In the genomic region with DNA sequence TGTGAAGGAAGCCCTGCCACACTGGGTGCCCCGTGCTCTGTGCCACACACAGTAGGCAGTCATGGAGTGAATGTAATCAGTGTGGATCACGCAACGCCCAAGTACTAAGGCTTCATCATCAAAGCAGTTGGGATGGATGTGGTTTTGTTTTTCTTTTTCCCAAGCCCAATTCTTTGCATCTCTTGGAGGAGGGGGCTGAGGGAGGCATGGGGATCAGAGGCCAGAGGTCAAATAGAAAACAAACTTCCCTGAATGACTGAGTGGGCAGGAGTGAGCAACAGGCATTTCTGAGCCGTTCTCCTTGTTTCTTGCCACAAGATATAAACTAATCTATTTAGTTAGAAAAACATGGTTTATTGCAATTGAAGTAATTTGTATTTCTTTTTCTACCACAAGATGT, we compare ENCODE assay signal across 28 cellular contexts.
"Had no signal": no experiment of that assay in that cellular context is flagged by ENCODE, and none has a peak within 500 bp of the region (broad histone marks: within the 10 kb centered on the region; RNA-seq: fewer than 3 reads in every experiment).

No MANE protein-coding gene starts in this region.

- H3K4me3 Mint-ChIP-seq: immature natural killer cell; naive thymus-derived CD8-positive, alpha-beta T cell; stimulated activated memory B cell treated with anti-CD40 and anti-IgM and Interleukin-4, amounts not matched to agents 10 μg/mL and 1 μg/mL and 100 μg/mL, for 72 hours; stimulated activated naive CD8-positive, alpha-beta T cell treated with anti-CD3 and anti-CD28 coated beads, Interleukin-15, amount 100 ng/mL, for 72 hours had no signal

- H3K36me3 Mint-ChIP-seq: immature natural killer cell; naive thymus-derived CD8-positive, alpha-beta T cell; stimulated activated memory B cell treated with anti-CD40 and anti-IgM and Interleukin-4, amounts not matched to agents 10 μg/mL and 1 μg/mL and 100 μg/mL, for 72 hours had no signal

- DNase-seq: hypothalamus; immature natural killer cell; kidney; left colon; left lung; lower lobe of right lung; mammary epithelial cell; mesenchymal stem cell; naive thymus-derived CD8-positive, alpha-beta T cell; occipital lobe; ovary; retina; right cardiac atrium; sigmoid colon; small intestine; stimulated activated CD4-positive, alpha-beta T cell treated with anti-CD3 and anti-CD28 coated beads, Interleukin-1b, Interleukin-23, amount 100 ng/mL, for 48 hours; stimulated activated CD4-positive, alpha-beta T cell treated with anti-CD3 and anti-CD28 coated beads, Interleukin-2, amount 100 ng/mL, for 48 hours; stimulated activated CD4-positive, alpha-beta T cell treated with anti-CD3 and anti-CD28 coated beads, Interleukin-4, amount 100 ng/mL, for 4 hours; stimulated activated CD8-positive, alpha-beta memory T cell treated with anti-CD3 and anti-CD28 coated beads, Interleukin-4, amount 100 ng/mL, for 48 hours; stimulated activated naive CD4-positive, alpha-beta T cell treated with Interleukin-2 at 50 U/mL for 16 hours; stimulated activated naive CD8-positive, alpha-beta T cell treated with anti-CD3 and anti-CD28 coated beads, Interleukin-15, amount 100 ng/mL, for 72 hours; substantia nigra; upper lobe of left lung had no signal

- ATAC-seq: left colon; left lung; lower lobe of right lung; naive thymus-derived CD8-positive, alpha-beta T cell; right cardiac atrium; stimulated activated memory B cell treated with anti-CD40 and anti-IgM and Interleukin-4, amounts not matched to agents 10 μg/mL and 1 μg/mL and 100 μg/mL, for 72 hours; stimulated activated naive CD8-positive, alpha-beta T cell treated with anti-CD3 and anti-CD28 coated beads, Interleukin-15, amount 100 ng/mL, for 72 hours had no signal

- H3K4me3 ChIP-seq: left lung, lower lobe of right lung, ovary, prostate gland, sigmoid colon, tibial nerve, upper lobe of left lung, vagina had no signal

- H3K36me3 ChIP-seq: left lung, lower lobe of right lung, neutrophil, ovary, prostate gland, sigmoid colon, tibial nerve, upper lobe of left lung, vagina had no signal

- H3K27me3 ChIP-seq: left lung, ovary, sigmoid colon, tibial nerve, upper lobe of left lung, vagina had no signal

- H3K9me3 ChIP-seq: left lung, lower lobe of right lung, neutrophil, ovary, prostate gland, sigmoid colon, tibial nerve, upper lobe of left lung, vagina had no signal

- H3K9me3 Mint-ChIP-seq: immature natural killer cell; naive thymus-derived CD8-positive, alpha-beta T cell; stimulated activated naive CD8-positive, alpha-beta T cell treated with anti-CD3 and anti-CD28 coated beads, Interleukin-15, amount 100 ng/mL, for 72 hours had no signal

- H3K27ac Mint-ChIP-seq: immature natural killer cell; naive thymus-derived CD8-positive, alpha-beta T cell; stimulated activated memory B cell treated with anti-CD40 and anti-IgM and Interleukin-4, amounts not matched to agents 10 μg/mL and 1 μg/mL and 100 μg/mL, for 72 hours; stimulated activated naive CD8-positive, alpha-beta T cell treated with anti-CD3 and anti-CD28 coated beads, Interleukin-15, amount 100 ng/mL, for 72 hours had no signal

- H3K27ac ChIP-seq: left lung, lower lobe of right lung, neutrophil, ovary, prostate gland, sigmoid colon, tibial nerve, upper lobe of left lung, vagina had no signal

- H3K4me1 Mint-ChIP-seq: immature natural killer cell; stimulated activated memory B cell treated with anti-CD40 and anti-IgM and Interleukin-4, amounts not matched to agents 10 μg/mL and 1 μg/mL and 100 μg/mL, for 72 hours; stimulated activated naive CD8-positive, alpha-beta T cell treated with anti-CD3 and anti-CD28 coated beads, Interleukin-15, amount 100 ng/mL, for 72 hours had no signal

- H3K4me1 ChIP-seq: lower lobe of right lung, prostate gland, sigmoid colon had no signal
